Comparison of ENCODE assay signal across 13 cellular contexts in the genomic region with DNA sequence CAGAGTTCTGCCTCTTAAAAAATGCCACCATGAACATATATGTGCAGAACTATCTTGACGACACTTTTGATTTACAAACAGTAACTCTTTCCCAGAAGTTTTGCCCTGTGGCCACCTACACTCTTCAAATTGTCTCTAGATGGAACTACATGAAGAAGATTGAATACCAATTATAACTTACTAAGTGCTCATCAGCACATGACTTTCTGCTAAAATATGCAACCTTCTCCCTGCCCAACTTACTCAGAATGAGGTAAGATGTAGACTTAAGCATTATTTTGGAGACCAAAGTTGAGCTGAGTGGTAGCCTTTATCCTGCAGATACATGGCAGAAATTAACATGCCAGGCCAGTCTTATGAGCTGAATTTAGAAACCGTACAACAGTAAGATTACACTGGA.
DNase-seq lines count a peak whose midpoint lies in the region; ATAC-seq and TF ChIP-seq lines count a peak whose summit lies in the region.
"Had no signal": no experiment of that assay in that cellular context is flagged by ENCODE, and none has a peak within 500 bp of the region (broad histone marks: within the 10 kb centered on the region; RNA-seq: fewer than 3 reads in every experiment).

No MANE protein-coding gene starts in this region.

- H3F3A ChIP-seq in GM23248 (ENCODE audit: insufficient read depth) (peaks cover 37% of the 10 kb centered on the region), smooth muscle cell (ENCODE audit: low read depth) (peaks cover 13% of the 10 kb centered on the region)

- H3K4me1 ChIP-seq in GM23248 (ENCODE audit: insufficient read depth), result peaks cover 44% of the 10 kb centered on the region
- H3K4me1 ChIP-seq in RWPE2 (ENCODE audit: insufficient read depth, poor library complexity, severe bottlenecking), result peaks cover 25% of the 10 kb centered on the region
- H3K4me1 ChIP-seq in fibroblast of lung (ENCODE audit: control insufficient read depth, extremely low read depth, insufficient read depth, low read length), result peaks cover 13% of the 10 kb centered on the region
- H3K4me1 ChIP-seq in smooth muscle cell (ENCODE audit: low read depth), result no peaks in the 10 kb centered on the region
- H3K4me1 ChIP-seq in HAP-1, result no peaks in the 10 kb centered on the region
- H3K4me1 ChIP-seq: psoas muscle had no signal

- TF ChIP-seq CTCF in RWPE2 (IDR thresholded peaks at IDR 0.05; ENCODE audit: poor library complexity, severe bottlenecking) (no peak), fibroblast of lung (conservative IDR thresholded peaks at IDR 0.05 in 1 of 2, IDR thresholded peaks at IDR 0.05 in 1 of 2; ENCODE audit: low read depth in 1 of 2, low read length in 2 of 2) (no peak), smooth muscle cell (IDR thresholded peaks at IDR 0.05; ENCODE audit: borderline replicate concordance, insufficient read depth, poor library complexity, severe bottlenecking) (no peak)

- peaks cover 5% of the 10 kb centered on the region; the same call in 1 of the 2 replicates for H3K36me3 ChIP-seq in GM23248 (ENCODE audit: low read depth)
- H3K36me3 ChIP-seq in RWPE2 (ENCODE audit: low read depth), result no peaks in the 10 kb centered on the region
- no peaks in the 10 kb centered on the region for H3K36me3 ChIP-seq in fibroblast of lung (ENCODE audit: control insufficient read depth, insufficient read depth, low read length)
- no peaks in the 10 kb centered on the region for H3K36me3 ChIP-seq in smooth muscle cell (ENCODE audit: low read depth)
- H3K36me3 ChIP-seq in HAP-1 (replicated peaks), result no peaks in the 10 kb centered on the region
- H3K36me3 ChIP-seq: ascending aorta had no signal

- H3K9me3 ChIP-seq in GM23248 (ENCODE audit: low read depth) (no peaks in the 10 kb centered on the region), RWPE2 (ENCODE audit: severe bottlenecking) (no peaks in the 10 kb centered on the region), fibroblast of lung (ENCODE audit: control insufficient read depth, insufficient read depth, low read depth, low read length) (no peaks in the 10 kb centered on the region), smooth muscle cell (replicated peaks; ENCODE audit: low read depth) (no peaks in the 10 kb centered on the region), HAP-1 (no peaks in the 10 kb centered on the region)

- H3K9ac ChIP-seq in GM23248, result no peak overlapping the region
- H3K9ac ChIP-seq in fibroblast of lung (ENCODE audit: insufficient read depth, low read length), result no peak overlapping the region
- H3K9ac ChIP-seq in smooth muscle cell (ENCODE audit: low read depth), result no peak overlapping the region

- no peaks in the 10 kb centered on the region for H3K9me2 ChIP-seq in GM23248 (ENCODE audit: insufficient read depth)

- H3K79me2 ChIP-seq in GM23248 (ENCODE audit: insufficient read depth) (no peaks in the 10 kb centered on the region), fibroblast of lung (ENCODE audit: control insufficient read depth, insufficient read depth, low read length) (peaks cover 5% of the 10 kb centered on the region), smooth muscle cell (ENCODE audit: low read depth) (peaks cover 23% of the 10 kb centered on the region)

- 47 to 48% methylated on average over 2 of the region's 2 CpGs for WGBS in GM23248 (ENCODE audit: low coverage in 1 of 2, low lambda C conversion rate in 2 of 2, missing lambda C conversion rate in 2 of 2), 2 experiments
- 53% methylated on average over 2 of the region's 2 CpGs for WGBS in smooth muscle cell (ENCODE audit: low lambda C conversion rate)

- no peak overlapping the region for H2AFZ ChIP-seq in GM23248
- no peak overlapping the region for H2AFZ ChIP-seq in fibroblast of lung (ENCODE audit: low read length)
- no peak overlapping the region for H2AFZ ChIP-seq in smooth muscle cell (ENCODE audit: low read depth)

- H3K4me2 ChIP-seq in GM23248 (ENCODE audit: unreplicated experiment), result peak overlapping the region; percentile 61
- H3K4me2 ChIP-seq in fibroblast of lung (ENCODE audit: extremely low read depth, insufficient read depth, low read length), result no peak overlapping the region
- peak overlapping the region; percentile 20 for H3K4me2 ChIP-seq in smooth muscle cell

- peak overlapping the region; percentile 60 for H3K27ac ChIP-seq in GM23248
- H3K27ac ChIP-seq in RWPE2 (ENCODE audit: poor library complexity, severe bottlenecking), result peak overlapping the region; percentile 89
- H3K27ac ChIP-seq in fibroblast of lung (ENCODE audit: insufficient read depth, low read length), result peak overlapping the region; percentile 10
- peak overlapping the region; percentile 84 for H3K27ac ChIP-seq in smooth muscle cell (ENCODE audit: low read depth)
- H3K27ac ChIP-seq: ascending aorta, psoas muscle had no signal

- in situ Hi-C loops in GM23248 (cut with MboI) (no loop called here), HAP-1 (cut with MboI; ENCODE audit: low sequenced_read_pairs) (no loop called here)

- no peaks in the 10 kb centered on the region for H3K27me3 ChIP-seq in GM23248 (replicated peaks; ENCODE audit: insufficient read depth)
- no peaks in the 10 kb centered on the region for H3K27me3 ChIP-seq in RWPE2 (ENCODE audit: insufficient read depth, poor library complexity, severe bottlenecking)
- H3K27me3 ChIP-seq in fibroblast of lung (ENCODE audit: control insufficient read depth, insufficient read depth, low read length), result no peaks in the 10 kb centered on the region
- no peaks in the 10 kb centered on the region for H3K27me3 ChIP-seq in smooth muscle cell (ENCODE audit: low read depth)
- no peaks in the 10 kb centered on the region for H3K27me3 ChIP-seq in HAP-1 (ENCODE audit: low read depth)
- H3K27me3 ChIP-seq: ascending aorta had no signal

- ATAC-seq in RWPE2 (ENCODE audit: low read depth), result peak; percentile 92
- ATAC-seq: psoas muscle had no signal

- H4K20me1 ChIP-seq in GM23248 (ENCODE audit: insufficient read depth), result no peaks in the 10 kb centered on the region
- no peaks in the 10 kb centered on the region for H4K20me1 ChIP-seq in fibroblast of lung (ENCODE audit: control insufficient read depth, extremely low read depth, insufficient read depth, low read length)
- no peaks in the 10 kb centered on the region for H4K20me1 ChIP-seq in smooth muscle cell (ENCODE audit: low read depth)

- 0 out of 2 replicates have a peak overlapping the region, but pooled peaks have one; percentile 18 for H3K4me3 ChIP-seq in GM23248
- H3K4me3 ChIP-seq in RWPE2 (ENCODE audit: severe bottlenecking), result no peak overlapping the region
- no peak overlapping the region for H3K4me3 ChIP-seq in fibroblast of lung (replicated peaks in 1 of 4; ENCODE audit: control extremely low read depth in 1 of 4, insufficient read depth in 1 of 4, low read depth in 3 of 4, low read length in 4 of 4)
- H3K4me3 ChIP-seq in smooth muscle cell, result no peak overlapping the region
- H3K4me3 ChIP-seq in HAP-1, result no peak overlapping the region
- H3K4me3 ChIP-seq: ascending aorta, psoas muscle had no signal

- DNase-seq in GM23248 (peak; percentile 73), RWPE2 (ENCODE audit: low spot score) (no peak), fibroblast of lung (ENCODE audit: low read depth in 2 of 2) (peak; percentile 37 to 84), smooth muscle cell (lab: John Stamatoyannopoulos, UW; ENCODE audit: unreplicated experiment) (no peak), GM19240 (ENCODE audit: insufficient read length, low spot score) (no peak), HAP-1 (ENCODE audit: low spot score in 2 of 2) (no peak), NCI-H446 (lab: John Stamatoyannopoulos, UW) (no peak)
- DNase-seq: activated B cell treated with CpG ODN at 0.5 μM for 24 hours; activated effector memory CD4-positive, alpha-beta T cell treated with Interleukin-2 at 50 U/mL for 16 hours; NCI-H1694 treated with DMSO at 0.1 percent for 48 hours; NCI-H510A treated with DMSO at 0.1 percent for 48 hours; psoas muscle had no signal

Comparison
In these comparisons a context has a peak if more than half of its experiments do, and no peak if none do; other contexts are left out.
1. DNase-seq: peak in GM23248 (single experiment) and fibroblast of lung (2 of 2); none in RWPE2 (single experiment), smooth muscle cell (single experiment), GM19240 (single experiment), HAP-1 (0 of 2) and NCI-H446 (0 of 2).
2. H3K27ac ChIP-seq: peak in every context shown above with its lines; median percentile 89 in RWPE2; 84 in smooth muscle cell; 60 in GM23248; 10 in fibroblast of lung.